In the genomic region with DNA sequence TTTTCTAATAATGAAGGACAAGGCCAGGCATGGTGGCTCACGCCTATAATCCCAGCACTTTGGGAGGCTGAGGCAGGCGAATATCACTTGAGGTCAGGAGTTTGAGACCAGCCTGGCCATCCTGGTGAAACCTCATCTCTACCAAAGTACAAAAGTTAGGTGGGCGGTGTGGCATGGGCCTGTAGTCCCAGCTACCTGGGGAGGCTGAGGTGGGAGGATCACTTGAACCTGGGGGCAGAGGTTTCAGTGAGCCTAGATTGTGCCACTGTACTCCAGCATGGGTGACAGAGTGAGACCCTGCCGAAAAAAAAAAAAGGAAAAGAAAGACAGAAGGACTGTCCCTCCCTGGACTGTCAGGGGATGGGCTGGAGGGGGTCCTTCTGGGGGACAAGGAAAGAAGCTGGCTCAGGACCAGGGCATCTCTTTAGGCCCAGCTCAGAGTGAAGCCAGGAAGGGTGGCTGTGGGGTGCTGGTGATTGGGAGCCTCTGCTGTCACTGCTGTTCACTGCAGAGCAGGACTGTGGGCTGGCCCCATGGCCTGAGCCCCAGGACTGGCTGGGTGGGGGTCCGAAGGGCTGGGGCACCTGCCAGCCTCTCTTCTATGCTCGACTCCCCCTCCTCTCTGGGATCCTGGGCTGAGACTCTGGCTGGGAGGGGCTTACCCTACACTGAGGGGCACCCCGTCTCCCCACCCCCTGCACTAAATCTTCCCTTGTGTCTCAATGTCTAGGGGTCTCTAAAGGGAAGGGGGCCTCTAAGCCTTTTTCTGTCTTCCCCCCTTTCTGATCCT, we compare ENCODE assay signal across 9 cellular contexts. TPM values are rescaled to one million over a fixed set of nuclear protein-coding genes. Genes with fewer than 3 reads are reported as not detected.
DNase-seq lines count a peak whose midpoint lies in the region; ATAC-seq and TF ChIP-seq lines count a peak whose summit lies in the region.
"Had no signal": no experiment of that assay in that cellular context is flagged by ENCODE, and none has a peak within 500 bp of the region (broad histone marks: within the 10 kb centered on the region; RNA-seq: fewer than 3 reads in every experiment).

No MANE protein-coding gene starts in this region.

- peak overlapping the region; percentile 42; the same call in 1 of the 2 replicates for H3K4me3 ChIP-seq in iPS DF 6.9 (ENCODE audit: low read length)

- DNase-seq in HFFc6 = no peak
- no peak for DNase-seq in activated CD8-positive, alpha-beta T cell treated with anti-CD3 and anti-CD28 coated beads, Interleukin-2, amount 10 ng/mL, durations not matched to agents 7 days and 5 days
- no peak for DNase-seq in iPS DF 6.9 (ENCODE audit: low read depth, low spot score)
- no peak for DNase-seq in omental fat pad (ENCODE audit: low spot score)
- no peak for DNase-seq in RPMI8226
- no peak for DNase-seq in activated CD4-positive, alpha-beta T cell treated with anti-CD3 and anti-CD28 coated beads for 1 hour
- DNase-seq: OCI-M1 had no signal

- H3K27me3 Mint-ChIP-seq in HFFc6 (ENCODE audit: insufficient read depth) = peaks cover 2% of the 10 kb centered on the region
- peaks cover 40% of the 10 kb centered on the region for H3K27me3 Mint-ChIP-seq in activated CD8-positive, alpha-beta T cell treated with anti-CD3 and anti-CD28 coated beads, Interleukin-2, amount 10 ng/mL, durations not matched to agents 7 days and 5 days (ENCODE audit: low read depth)
- H3K27me3 Mint-ChIP-seq in stimulated activated memory B cell treated with anti-CD40 and anti-IgM and Interleukin-4, amounts not matched to agents 10 μg/mL and 1 μg/mL and 100 μg/mL, for 72 hours = peaks cover 66% of the 10 kb centered on the region

- CTCF ChIA-PET in activated CD8-positive, alpha-beta T cell treated with anti-CD3 and anti-CD28 coated beads, Interleukin-2, amount 10 ng/mL, durations not matched to agents 7 days and 5 days (lab: Charles Lee) = interaction anchor here (0.7 to 2.4 kb wide), 3 partner anchors 57 to 236 kb away, joined by 3 to 9 read pairs (median 3); no protein-coding TSS in a partner anchor

- H3K36me3 Mint-ChIP-seq in HFFc6 (ENCODE audit: low read depth) = no peaks in the 10 kb centered on the region
- H3K36me3 Mint-ChIP-seq in activated CD8-positive, alpha-beta T cell treated with anti-CD3 and anti-CD28 coated beads, Interleukin-2, amount 10 ng/mL, durations not matched to agents 7 days and 5 days (ENCODE audit: low read depth) = no peaks in the 10 kb centered on the region
- no peaks in the 10 kb centered on the region for H3K36me3 Mint-ChIP-seq in stimulated activated memory B cell treated with anti-CD40 and anti-IgM and Interleukin-4, amounts not matched to agents 10 μg/mL and 1 μg/mL and 100 μg/mL, for 72 hours

- TF ChIP-seq CTCF in HFFc6 (IDR thresholded peaks at IDR 0.05) = no peak
- no peak for TF ChIP-seq CTCF in omental fat pad (IDR thresholded peaks at IDR 0.05)

- H3K4me1 ChIP-seq in iPS DF 6.9 (ENCODE audit: control insufficient read depth, insufficient read depth, low read length) = peaks cover 17% of the 10 kb centered on the region

- H3K4me1 Mint-ChIP-seq in HFFc6 (ENCODE audit: low read depth) = peaks cover 49% of the 10 kb centered on the region
- H3K4me1 Mint-ChIP-seq in activated CD8-positive, alpha-beta T cell treated with anti-CD3 and anti-CD28 coated beads, Interleukin-2, amount 10 ng/mL, durations not matched to agents 7 days and 5 days (ENCODE audit: low read depth) = peaks cover 5% of the 10 kb centered on the region
- peaks cover 31% of the 10 kb centered on the region for H3K4me1 Mint-ChIP-seq in stimulated activated memory B cell treated with anti-CD40 and anti-IgM and Interleukin-4, amounts not matched to agents 10 μg/mL and 1 μg/mL and 100 μg/mL, for 72 hours

- peak overlapping the region; percentile 83 for H3K27ac Mint-ChIP-seq in HFFc6
- no peak overlapping the region for H3K27ac Mint-ChIP-seq in activated CD8-positive, alpha-beta T cell treated with anti-CD3 and anti-CD28 coated beads, Interleukin-2, amount 10 ng/mL, durations not matched to agents 7 days and 5 days
- peak overlapping the region; percentile 3 for H3K27ac Mint-ChIP-seq in stimulated activated memory B cell treated with anti-CD40 and anti-IgM and Interleukin-4, amounts not matched to agents 10 μg/mL and 1 μg/mL and 100 μg/mL, for 72 hours

- WGBS in iPS DF 6.9 (ENCODE audit: insufficient coverage, insufficient read length) = no CpG with 5 or more reads among the region's 7 CpGs

- no peaks in the 10 kb centered on the region for H3K9me3 ChIP-seq in iPS DF 6.9 (ENCODE audit: control insufficient read depth, insufficient read depth, low read length)

- H3K36me3 ChIP-seq in iPS DF 6.9 (ENCODE audit: control insufficient read depth, insufficient read depth, low read length) = no peaks in the 10 kb centered on the region

- POLR2A ChIA-PET in activated CD8-positive, alpha-beta T cell treated with anti-CD3 and anti-CD28 coated beads, Interleukin-2, amount 10 ng/mL, durations not matched to agents 7 days and 5 days (lab: Charles Lee) = interaction anchor here (0.6 kb wide), 1 partner anchor 226 kb away, joined by 3 read pairs; no protein-coding TSS in a partner anchor

- H3K27me3 ChIP-seq in iPS DF 6.9 (ENCODE audit: control insufficient read depth, insufficient read depth, low read length) = no peaks in the 10 kb centered on the region

- ATAC-seq in activated CD8-positive, alpha-beta T cell treated with anti-CD3 and anti-CD28 coated beads, Interleukin-2, amount 10 ng/mL, durations not matched to agents 7 days and 5 days = no peak
- ATAC-seq in stimulated activated memory B cell treated with anti-CD40 and anti-IgM and Interleukin-4, amounts not matched to agents 10 μg/mL and 1 μg/mL and 100 μg/mL, for 72 hours = no peak
- ATAC-seq in HG02884 (IDR thresholded peaks at IDR 0.05; ENCODE audit: unreplicated experiment) (no peak), omental fat pad (ENCODE audit: low FRiP score) (no peak)

- H3K27ac ChIP-seq in iPS DF 6.9 (ENCODE audit: low read length) = no peak overlapping the region

- H3K9me3 Mint-ChIP-seq in HFFc6 = no peaks in the 10 kb centered on the region
- H3K9me3 Mint-ChIP-seq in activated CD8-positive, alpha-beta T cell treated with anti-CD3 and anti-CD28 coated beads, Interleukin-2, amount 10 ng/mL, durations not matched to agents 7 days and 5 days (ENCODE audit: insufficient read depth) = no peaks in the 10 kb centered on the region
- H3K9me3 Mint-ChIP-seq in stimulated activated memory B cell treated with anti-CD40 and anti-IgM and Interleukin-4, amounts not matched to agents 10 μg/mL and 1 μg/mL and 100 μg/mL, for 72 hours = no peaks in the 10 kb centered on the region

- peak overlapping the region; percentile 87 for H3K4me3 Mint-ChIP-seq in HFFc6
- peak overlapping the region; percentile 56 for H3K4me3 Mint-ChIP-seq in activated CD8-positive, alpha-beta T cell treated with anti-CD3 and anti-CD28 coated beads, Interleukin-2, amount 10 ng/mL, durations not matched to agents 7 days and 5 days
- H3K4me3 Mint-ChIP-seq in stimulated activated memory B cell treated with anti-CD40 and anti-IgM and Interleukin-4, amounts not matched to agents 10 μg/mL and 1 μg/mL and 100 μg/mL, for 72 hours = peak overlapping the region; percentile 66

RNA-seq across cellular contexts. Expression of a gene that starts 0.9 kb away (rescaled TPM):
- 100 to 1,000 TPM; 206 to 231 (median 224) TPM for total RNA-seq in HFFc6 (2021; fragmentation: NEBNext Ultra II Directional; extraction: Animal tissue kit (Norgen Biotek cat#: 25700))
- total RNA-seq in activated CD8-positive, alpha-beta T cell treated with anti-CD3 and anti-CD28 coated beads, Interleukin-2, amount 10 ng/mL, durations not matched to agents 7 days and 5 days = under 1 TPM; 0.24 to 0.47 TPM
- 10 to 100 TPM; 22.7 to 70.9 (median 30.1) TPM for total RNA-seq in omental fat pad

Comparison
In these comparisons a context has a peak if more than half of its experiments do, and no peak if none do; other contexts are left out.
1. RNA of a gene that starts 0.9 kb away (total RNA-seq): 206 to 231 TPM in HFFc6 and 22.7 to 70.9 TPM in omental fat pad; 0.24 to 0.47 TPM in activated CD8-positive, alpha-beta T cell treated with anti-CD3 and anti-CD28 coated beads, Interleukin-2, amount 10 ng/mL, durations not matched to agents 7 days and 5 days; every median in the first group is over 10 times any median in the second.
2. Peak in every context shown above with its lines, with median percentiles within 50 percentile points of each other: H3K4me3 Mint-ChIP-seq.